In the genomic region with DNA sequence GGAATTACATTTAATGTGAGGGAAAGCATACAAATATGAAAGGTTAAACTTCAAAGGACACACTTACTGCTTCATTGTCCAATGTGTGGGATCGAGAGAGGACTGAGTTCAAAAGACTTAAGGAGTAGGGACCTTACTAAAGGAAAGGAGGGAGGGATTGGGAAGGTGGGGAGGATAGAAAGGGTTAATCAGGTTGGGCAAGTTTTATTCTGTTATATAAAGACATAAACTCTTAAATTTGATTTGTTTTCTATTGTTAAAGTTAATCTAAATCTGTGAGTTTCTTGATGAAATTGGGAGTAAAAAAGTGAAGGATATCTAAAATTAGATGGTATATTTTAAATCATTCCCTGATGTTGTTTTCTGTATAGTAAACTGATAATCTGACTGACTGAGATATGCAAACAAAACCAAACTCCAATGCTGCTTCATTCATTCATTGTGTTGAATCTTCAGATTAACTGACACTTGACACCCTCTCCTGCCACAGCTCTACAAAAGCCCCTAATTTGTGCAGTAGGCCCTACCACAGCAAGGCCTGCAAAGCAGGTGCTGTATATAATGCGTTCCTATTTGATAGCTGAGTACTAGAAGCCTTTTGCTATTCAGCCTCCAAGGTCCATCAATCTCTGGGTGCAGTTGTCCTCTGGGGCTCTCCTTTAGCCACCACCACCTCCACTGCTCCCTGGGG, we compare ENCODE assay signal across 9 cellular contexts. TPM values are rescaled to one million over a fixed set of nuclear protein-coding genes. Genes with fewer than 3 reads are reported as not detected.
DNase-seq lines count a peak whose midpoint lies in the region; ATAC-seq and TF ChIP-seq lines count a peak whose summit lies in the region.
"Had no signal": no experiment of that assay in that cellular context is flagged by ENCODE, and none has a peak within 500 bp of the region (broad histone marks: within the 10 kb centered on the region; RNA-seq: fewer than 3 reads in every experiment).

No MANE protein-coding gene starts in this region.

- H3K27me3 Mint-ChIP-seq in activated CD4-positive, alpha-beta T cell treated with anti-CD3 and anti-CD28 coated beads, Interleukin-2, amount 10 ng/mL, durations not matched to agents 24 days and 14 days, result no peaks in the 10 kb centered on the region
- no peaks in the 10 kb centered on the region for H3K27me3 Mint-ChIP-seq in activated T-helper 1 cell treated with anti-CD3 and anti-CD28 coated beads, Interleukin-12 subunit alpha, Interleukin-12 subunit beta, Interleukin-2, Interleukin-4 antibody, amounts not matched to agents 30 ng/mL and 10 ng/mL and 1 ng/mL, durations not matched to agents 14 hours and 24 hours and 36 hours (ENCODE audit: insufficient read depth)

- H3K27ac ChIP-seq in RWPE1, result no peak overlapping the region

- peak overlapping the region; percentile 89 for H3K27ac Mint-ChIP-seq in activated CD4-positive, alpha-beta T cell treated with anti-CD3 and anti-CD28 coated beads, Interleukin-2, amount 10 ng/mL, durations not matched to agents 24 days and 14 days
- peak overlapping the region; percentile 77 for H3K27ac Mint-ChIP-seq in activated T-helper 1 cell treated with anti-CD3 and anti-CD28 coated beads, Interleukin-12 subunit alpha, Interleukin-12 subunit beta, Interleukin-2, Interleukin-4 antibody, amounts not matched to agents 30 ng/mL and 10 ng/mL and 1 ng/mL, durations not matched to agents 14 hours and 24 hours and 36 hours
- H3K27ac Mint-ChIP-seq in stimulated activated effector memory CD8-positive, alpha-beta T cell treated with anti-CD3 and anti-CD28 coated beads, Interleukin-12 subunit alpha, Interleukin-12 subunit beta, amount 100 ng/mL, for 72 hours, result peak overlapping the region; percentile 97

- peaks cover 12% of the 10 kb centered on the region for H3K36me3 Mint-ChIP-seq in activated CD4-positive, alpha-beta T cell treated with anti-CD3 and anti-CD28 coated beads, Interleukin-2, amount 10 ng/mL, durations not matched to agents 24 days and 14 days (ENCODE audit: low read depth)
- H3K36me3 Mint-ChIP-seq in activated T-helper 1 cell treated with anti-CD3 and anti-CD28 coated beads, Interleukin-12 subunit alpha, Interleukin-12 subunit beta, Interleukin-2, Interleukin-4 antibody, amounts not matched to agents 30 ng/mL and 10 ng/mL and 1 ng/mL, durations not matched to agents 14 hours and 24 hours and 36 hours (ENCODE audit: low read depth), result peaks cover 11% of the 10 kb centered on the region
- peaks cover 18% of the 10 kb centered on the region for H3K36me3 Mint-ChIP-seq in stimulated activated effector memory CD8-positive, alpha-beta T cell treated with anti-CD3 and anti-CD28 coated beads, Interleukin-12 subunit alpha, Interleukin-12 subunit beta, amount 100 ng/mL, for 72 hours

- TF ChIP-seq CTCF in RWPE1 (conservative IDR thresholded peaks at IDR 0.05; ENCODE audit: low read depth), result no peak

- POLR2A ChIA-PET in RWPE1 (lab: Yijun Ruan, JAX; ENCODE audit: low non-redundant PET), result no interaction called here

- H3K4me1 Mint-ChIP-seq in activated CD4-positive, alpha-beta T cell treated with anti-CD3 and anti-CD28 coated beads, Interleukin-2, amount 10 ng/mL, durations not matched to agents 24 days and 14 days, result peaks cover 62% of the 10 kb centered on the region
- H3K4me1 Mint-ChIP-seq in activated T-helper 1 cell treated with anti-CD3 and anti-CD28 coated beads, Interleukin-12 subunit alpha, Interleukin-12 subunit beta, Interleukin-2, Interleukin-4 antibody, amounts not matched to agents 30 ng/mL and 10 ng/mL and 1 ng/mL, durations not matched to agents 14 hours and 24 hours and 36 hours (ENCODE audit: low read depth), result peaks cover 80% of the 10 kb centered on the region
- peaks cover 48% of the 10 kb centered on the region for H3K4me1 Mint-ChIP-seq in stimulated activated effector memory CD8-positive, alpha-beta T cell treated with anti-CD3 and anti-CD28 coated beads, Interleukin-12 subunit alpha, Interleukin-12 subunit beta, amount 100 ng/mL, for 72 hours

- peak overlapping the region; percentile 91 for H3K4me3 Mint-ChIP-seq in activated CD4-positive, alpha-beta T cell treated with anti-CD3 and anti-CD28 coated beads, Interleukin-2, amount 10 ng/mL, durations not matched to agents 24 days and 14 days
- peak overlapping the region; percentile 76 for H3K4me3 Mint-ChIP-seq in activated T-helper 1 cell treated with anti-CD3 and anti-CD28 coated beads, Interleukin-12 subunit alpha, Interleukin-12 subunit beta, Interleukin-2, Interleukin-4 antibody, amounts not matched to agents 30 ng/mL and 10 ng/mL and 1 ng/mL, durations not matched to agents 14 hours and 24 hours and 36 hours
- peak overlapping the region; percentile 93 for H3K4me3 Mint-ChIP-seq in stimulated activated effector memory CD8-positive, alpha-beta T cell treated with anti-CD3 and anti-CD28 coated beads, Interleukin-12 subunit alpha, Interleukin-12 subunit beta, amount 100 ng/mL, for 72 hours

- no peak for DNase-seq in activated CD4-positive, alpha-beta T cell treated with anti-CD3 and anti-CD28 coated beads, Interleukin-2, amount 10 ng/mL, durations not matched to agents 24 days and 14 days
- no peak for DNase-seq in activated CD4-positive, alpha-beta T cell treated with anti-CD3 and anti-CD28 coated beads, Interleukin-2, amount 50 U/mL, for 1 hour
- DNase-seq in NCI-H1092 treated with DMSO at 0.1 percent for 48 hours (lab: John Stamatoyannopoulos, UW) (peak; percentile 85), RWPE1 (ENCODE audit: low spot score) (no peak), NCI-H187 (lab: John Stamatoyannopoulos, UW) (no peak)
- no peak for DNase-seq in activated T-helper 1 cell treated with anti-CD3 and anti-CD28 coated beads, Interleukin-12 subunit alpha, Interleukin-12 subunit beta, Interleukin-2, Interleukin-4 antibody, amounts not matched to agents 30 ng/mL and 10 ng/mL and 1 ng/mL, durations not matched to agents 14 hours and 24 hours and 36 hours (ENCODE audit: low spot score)
- no peak for DNase-seq in stimulated activated effector memory CD8-positive, alpha-beta T cell treated with anti-CD3 and anti-CD28 coated beads, Interleukin-12 subunit alpha, Interleukin-12 subunit beta, amount 100 ng/mL, for 72 hours (ENCODE audit: low spot score in 2 of 2)
- no peak for DNase-seq in stimulated activated CD8-positive, alpha-beta memory T cell treated with anti-CD3 and anti-CD28 coated beads, Interleukin-4, amount 100 ng/mL, for 48 hours

- intact Hi-C loops in activated CD4-positive, alpha-beta T cell treated with anti-CD3 and anti-CD28 coated beads, Interleukin-2, amount 10 ng/mL, durations not matched to agents 24 days and 14 days (cut with micrococcal nuclease), result loop anchor here (2.0 to 5.0 kb wide), 4 partner anchors 207 to 1652 kb away; partner anchors contain the start of genes AKIRIN2, CASP8AP2, MAP3K7 and PM20D2
- intact Hi-C loops in activated T-helper 1 cell treated with anti-CD3 and anti-CD28 coated beads, Interleukin-12 subunit alpha, Interleukin-12 subunit beta, Interleukin-2, Interleukin-4 antibody, amounts not matched to agents 30 ng/mL and 10 ng/mL and 1 ng/mL, durations not matched to agents 14 hours and 24 hours and 36 hours (cut with micrococcal nuclease), result loop anchor here (5.0 to 10.0 kb wide), 4 partner anchors 72 to 941 kb away; partner anchors contain the start of genes BACH2, CASP8AP2 and LYRM2

- no peaks in the 10 kb centered on the region for H3K9me3 Mint-ChIP-seq in activated CD4-positive, alpha-beta T cell treated with anti-CD3 and anti-CD28 coated beads, Interleukin-2, amount 10 ng/mL, durations not matched to agents 24 days and 14 days
- H3K9me3 Mint-ChIP-seq in activated T-helper 1 cell treated with anti-CD3 and anti-CD28 coated beads, Interleukin-12 subunit alpha, Interleukin-12 subunit beta, Interleukin-2, Interleukin-4 antibody, amounts not matched to agents 30 ng/mL and 10 ng/mL and 1 ng/mL, durations not matched to agents 14 hours and 24 hours and 36 hours, result no peaks in the 10 kb centered on the region
- H3K9me3 Mint-ChIP-seq in stimulated activated effector memory CD8-positive, alpha-beta T cell treated with anti-CD3 and anti-CD28 coated beads, Interleukin-12 subunit alpha, Interleukin-12 subunit beta, amount 100 ng/mL, for 72 hours, result no peaks in the 10 kb centered on the region

- CTCF ChIA-PET in RWPE1 (lab: Yijun Ruan, JAX), result interaction anchor here (0.6 to 1.9 kb wide), 2 partner anchors 18 to 501 kb away, joined by 3 to 5 read pairs; no protein-coding TSS in a partner anchor

- no peak for ATAC-seq in stimulated activated effector memory CD8-positive, alpha-beta T cell treated with anti-CD3 and anti-CD28 coated beads, Interleukin-12 subunit alpha, Interleukin-12 subunit beta, amount 100 ng/mL, for 72 hours

RNA-seq across cellular contexts. Expression of gene UBE2J1, which starts 1.3 kb away (rescaled TPM):
- 31.6 and 33.5 TPM in 2 replicates for total RNA-seq in activated CD4-positive, alpha-beta T cell treated with anti-CD3 and anti-CD28 coated beads, Interleukin-2, amount 10 ng/mL, durations not matched to agents 24 days and 14 days
- total RNA-seq in activated T-helper 1 cell treated with anti-CD3 and anti-CD28 coated beads, Interleukin-12 subunit alpha, Interleukin-12 subunit beta, Interleukin-2, Interleukin-4 antibody, amounts not matched to agents 30 ng/mL and 10 ng/mL and 1 ng/mL, durations not matched to agents 14 hours and 24 hours and 36 hours, result 38.1 and 40.5 TPM in 2 replicates

RNA-seq across cellular contexts. Expression of gene GABRR2, which starts 38.7 kb away (rescaled TPM):
- 0.19 and 1.0 TPM in 2 replicates for total RNA-seq in activated CD4-positive, alpha-beta T cell treated with anti-CD3 and anti-CD28 coated beads, Interleukin-2, amount 10 ng/mL, durations not matched to agents 24 days and 14 days
- total RNA-seq in activated T-helper 1 cell treated with anti-CD3 and anti-CD28 coated beads, Interleukin-12 subunit alpha, Interleukin-12 subunit beta, Interleukin-2, Interleukin-4 antibody, amounts not matched to agents 30 ng/mL and 10 ng/mL and 1 ng/mL, durations not matched to agents 14 hours and 24 hours and 36 hours, result 0.88 and 1.0 TPM in 2 replicates
- total RNA-seq: kidney epithelial cell had no signal

RNA-seq across cellular contexts. Expression of gene RRAGD, which starts 58.2 kb away (rescaled TPM):
- 10.6 and 10.9 TPM in 2 replicates for total RNA-seq in activated CD4-positive, alpha-beta T cell treated with anti-CD3 and anti-CD28 coated beads, Interleukin-2, amount 10 ng/mL, durations not matched to agents 24 days and 14 days
- total RNA-seq in activated T-helper 1 cell treated with anti-CD3 and anti-CD28 coated beads, Interleukin-12 subunit alpha, Interleukin-12 subunit beta, Interleukin-2, Interleukin-4 antibody, amounts not matched to agents 30 ng/mL and 10 ng/mL and 1 ng/mL, durations not matched to agents 14 hours and 24 hours and 36 hours, result 7.8 and 10.1 TPM in 2 replicates
